1 cellular context compared by ENCODE assay signal in genomic region chrX:152845618-152846240, GRCh38.
TF ChIP-seq lines count a peak whose summit lies in the region.

No MANE protein-coding gene starts in this region.

TF ChIP-seq in HepG2, 621 proteins besides CTCF, POLR2A, EP300 and RAD21:
- no peak for TF ChIP-seq MYPOP (CRISPR knock-in tag; IDR thresholded peaks at IDR 0.05)
- peak; percentile 80 for TF ChIP-seq ZNF629 (CRISPR knock-in tag; conservative IDR thresholded peaks at IDR 0.05)
